Comparison of ENCODE assay signal across 8 cellular contexts in the genomic region with DNA sequence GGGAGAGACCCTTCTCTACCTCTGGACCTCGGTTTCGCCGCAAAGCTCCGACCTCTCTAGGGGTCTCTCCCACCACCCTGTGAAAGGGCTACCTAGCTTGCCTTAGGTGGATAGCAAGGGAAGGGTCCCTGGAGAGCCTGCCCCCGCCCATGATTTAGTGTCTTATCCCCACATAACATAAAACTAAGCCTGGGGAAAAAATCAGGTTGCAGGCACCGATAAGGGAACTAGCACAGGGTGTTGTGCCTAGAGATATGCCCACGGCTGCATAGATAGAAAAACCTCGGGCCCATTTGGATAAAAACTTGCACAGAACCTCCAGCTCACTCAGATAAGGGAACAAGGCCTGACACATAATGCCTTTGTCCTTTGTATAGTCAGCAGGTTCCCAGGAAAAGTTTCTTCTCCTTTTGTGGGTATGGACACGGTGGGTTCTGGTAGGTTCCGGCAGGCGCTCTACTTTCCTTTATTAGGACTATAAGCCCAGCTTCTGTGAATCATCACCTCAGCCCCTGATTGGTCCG. TPM values are rescaled to one million over a fixed set of nuclear protein-coding genes. Genes with fewer than 3 reads are reported as not detected.
A peak's percentile ranks its signal among the peaks of the same experiment; 100 is the strongest.
DNase-seq lines count a peak whose midpoint lies in the region; ATAC-seq and TF ChIP-seq lines count a peak whose summit lies in the region.

No MANE protein-coding gene starts in this region.

- H3K9me3 ChIP-seq in CD4-positive, CD25-positive, alpha-beta regulatory T cell (ENCODE audit: control insufficient read depth in 2 of 2, low read length in 2 of 2) = peaks cover 4 to 5% of the 10 kb centered on the region in 2 experiments
- H3K9me3 ChIP-seq in Loucy (ENCODE audit: insufficient read depth, low read depth, low read length) = peaks cover 6% of the 10 kb centered on the region; the same call in 1 of the 2 replicates
- H3K9me3 ChIP-seq in neutrophil = no peaks in the 10 kb centered on the region

- peaks cover 2% of the 10 kb centered on the region for H3K27me3 ChIP-seq in CD4-positive, CD25-positive, alpha-beta regulatory T cell (ENCODE audit: control insufficient read depth, insufficient read depth, low read length)
- H3K27me3 ChIP-seq in Loucy (ENCODE audit: insufficient read depth, low read length, poor library complexity, severe bottlenecking) (no peaks in the 10 kb centered on the region), neutrophil (no peaks in the 10 kb centered on the region)

- H3K9me2 ChIP-seq in Loucy (replicated peaks; ENCODE audit: low read depth, low read length) = no peaks in the 10 kb centered on the region

- DNase-seq in CD4-positive, CD25-positive, alpha-beta regulatory T cell = no peak
- DNase-seq in epithelial cell of proximal tubule (ENCODE audit: low read depth) (no peak), NCI-H1092 (lab: John Stamatoyannopoulos, UW) (no peak), AML-193 (lab: John Stamatoyannopoulos, UW) (no peak), NCI-H345 treated with DMSO at 0.1 percent for 48 hours (lab: John Stamatoyannopoulos, UW; ENCODE audit: unreplicated experiment) (no peak)

- peak overlapping the region; percentile 84 for H3K27ac ChIP-seq in CD4-positive, CD25-positive, alpha-beta regulatory T cell (ENCODE audit: insufficient read depth, low read length, poor library complexity, severe bottlenecking)
- H3K27ac ChIP-seq in neutrophil = peak overlapping the region; percentile 82

- TF ChIP-seq CTCF in Loucy (conservative IDR thresholded peaks at IDR 0.05; ENCODE audit: low read length) (no peak), epithelial cell of proximal tubule (conservative IDR thresholded peaks at IDR 0.05; ENCODE audit: low read depth, low read length) (no peak), neutrophil (IDR thresholded peaks at IDR 0.05) (no peak)

- H2AFZ ChIP-seq in Loucy (ENCODE audit: low read length) = no peak overlapping the region

- no peak overlapping the region for H3K4me3 Mint-ChIP-seq in CD4-positive, CD25-positive, alpha-beta regulatory T cell

- peaks cover 20% of the 10 kb centered on the region for H3K4me1 ChIP-seq in CD4-positive, CD25-positive, alpha-beta regulatory T cell (ENCODE audit: control insufficient read depth, insufficient read depth, low read length, poor library complexity, severe bottlenecking)
- H3K4me1 ChIP-seq in Loucy (ENCODE audit: insufficient read depth, low read length, poor library complexity, severe bottlenecking) (peaks cover 32% of the 10 kb centered on the region), neutrophil (ENCODE audit: control insufficient read depth in 1 of 2, insufficient read depth in 1 of 2, low read depth in 1 of 2, low read length in 1 of 2) (peaks cover 12 to 18% of the 10 kb centered on the region in 2 experiments)

- H3F3A ChIP-seq in Loucy (ENCODE audit: low read depth) = peaks cover 2% of the 10 kb centered on the region; the same call in 1 of the 2 replicates

- peak overlapping the region; percentile 99 for H3K4me2 ChIP-seq in Loucy (ENCODE audit: low read depth, low read length, poor library complexity, severe bottlenecking)

- no peaks in the 10 kb centered on the region for H3K36me3 Mint-ChIP-seq in CD4-positive, CD25-positive, alpha-beta regulatory T cell

- H3K9me3 Mint-ChIP-seq in CD4-positive, CD25-positive, alpha-beta regulatory T cell = peaks cover 0 to 5% (median under 1%) of the 10 kb centered on the region in 7 donors

- peak overlapping the region in 1 of 3 donors; percentile 7 for H3K27ac Mint-ChIP-seq in CD4-positive, CD25-positive, alpha-beta regulatory T cell

- no peak for ATAC-seq in CD4-positive, CD25-positive, alpha-beta regulatory T cell (ENCODE audit: low read depth in 2 of 2)
- ATAC-seq in GM18858 (IDR thresholded peaks at IDR 0.05; ENCODE audit: unreplicated experiment) = no peak

- H3K27me3 Mint-ChIP-seq in CD4-positive, CD25-positive, alpha-beta regulatory T cell = peaks cover 17% of the 10 kb centered on the region

- H3K79me2 ChIP-seq in Loucy (ENCODE audit: insufficient read depth, low read length) = peaks cover 16% of the 10 kb centered on the region

- peak overlapping the region; percentile 87 for H3K4me3 ChIP-seq in CD4-positive, CD25-positive, alpha-beta regulatory T cell (ENCODE audit: low read depth, low read length)
- peak overlapping the region; percentile 91 for H3K4me3 ChIP-seq in Loucy (ENCODE audit: low read length, poor library complexity, severe bottlenecking)
- peak overlapping the region; percentile 67 for H3K4me3 ChIP-seq in epithelial cell of proximal tubule (ENCODE audit: low read depth, low read length)
- H3K4me3 ChIP-seq in neutrophil (ENCODE audit: low read depth in 1 of 2, low read length in 1 of 2) = peak overlapping the region; percentile 71 to 76

- no peaks in the 10 kb centered on the region for H4K20me1 ChIP-seq in Loucy (ENCODE audit: insufficient read depth, low read length, poor library complexity, severe bottlenecking)

- H3K36me3 ChIP-seq in CD4-positive, CD25-positive, alpha-beta regulatory T cell (ENCODE audit: control insufficient read depth, insufficient read depth, low read length) = no peaks in the 10 kb centered on the region
- H3K36me3 ChIP-seq in Loucy (ENCODE audit: insufficient read depth, low read length) = no peaks in the 10 kb centered on the region
- H3K36me3 ChIP-seq in neutrophil = no peaks in the 10 kb centered on the region

- peak overlapping the region; percentile 99 for H3K9ac ChIP-seq in Loucy (ENCODE audit: low read depth, low read length, poor library complexity, severe bottlenecking)

- peaks cover 0 to 6% (median 0%) of the 10 kb centered on the region in 4 donors for H3K4me1 Mint-ChIP-seq in CD4-positive, CD25-positive, alpha-beta regulatory T cell

RNA-seq across cellular contexts. Expression of gene ZSCAN31, which starts 0.8 kb away (rescaled TPM):
- total RNA-seq in CD4-positive, CD25-positive, alpha-beta regulatory T cell = 0.52 TPM
- under 1 TPM in 1 of 4 donors, not detected in 3; 0.34 TPM for polyA plus RNA-seq in CD4-positive, CD25-positive, alpha-beta regulatory T cell
- total RNA-seq in epithelial cell of proximal tubule = 0.52 and 0.94 TPM in 2 replicates

RNA-seq across cellular contexts. Expression of gene ZKSCAN3, which starts 14.6 kb away (rescaled TPM):
- 2.3 TPM for total RNA-seq in CD4-positive, CD25-positive, alpha-beta regulatory T cell
- polyA plus RNA-seq in CD4-positive, CD25-positive, alpha-beta regulatory T cell = 1 to 10 TPM; 1.5 to 3.6 (median 3.1) TPM
- total RNA-seq in epithelial cell of proximal tubule = 1.8 and 3.6 TPM in 2 replicates

RNA-seq across cellular contexts. Expression of gene PGBD1, which starts 53.7 kb away (rescaled TPM):
- 1.0 TPM for total RNA-seq in CD4-positive, CD25-positive, alpha-beta regulatory T cell
- polyA plus RNA-seq in CD4-positive, CD25-positive, alpha-beta regulatory T cell = under 1 TPM; 0.09 to 0.55 (median 0.36) TPM
- total RNA-seq in epithelial cell of proximal tubule = 5.2 and 7.1 TPM in 2 replicates
